Comparison of ENCODE assay signal across 8 cellular contexts in genomic region chr1:172449585-172450523, GRCh38. TPM values are rescaled to one million over a fixed set of nuclear protein-coding genes. Genes with fewer than 3 reads are reported as not detected.
A peak's percentile ranks its signal among the peaks of the same experiment; 100 is the strongest.
DNase-seq lines count a peak whose midpoint lies in the region; ATAC-seq and TF ChIP-seq lines count a peak whose summit lies in the region.

No MANE protein-coding gene starts in this region.

- H3K36me3 ChIP-seq in OCI-LY3 (replicated peaks; ENCODE audit: low read depth, low read length) (no peaks in the 10 kb centered on the region), heart right ventricle (no peaks in the 10 kb centered on the region)

- DNase-seq in Daoy (ENCODE audit: low read depth) (peak; percentile 68), heart right ventricle (peak; percentile 50 to 51), progenitor cell of endocrine pancreas (ENCODE audit: low spot score, unreplicated experiment) (peak; percentile 31)
- peak; percentile 49 for DNase-seq in activated naive CD8-positive, alpha-beta T cell treated with anti-CD3 and anti-CD28 coated beads, Interleukin-2, amount 10 ng/mL, durations not matched to agents 7 days and 5 days

- H3K9ac ChIP-seq in OCI-LY3 (ENCODE audit: low read length), result peak overlapping the region; percentile 45

- no peaks in the 10 kb centered on the region for H3K79me2 ChIP-seq in OCI-LY3 (ENCODE audit: low read length)

- H3K27ac ChIP-seq in OCI-LY3 (ENCODE audit: low read length), result no peak overlapping the region
- peak overlapping the region in 7 of 10 donors; percentile 4 to 47 (median 34) for H3K27ac ChIP-seq in heart right ventricle

- intact Hi-C loops in heart right ventricle (cut with DNase I), result loop anchor here in 9 of 10 donors (2.0 to 10.0 kb wide), 11 partner anchors 75 to 655 kb away; partner anchors contain the start of gene SUCO (in 6 of the 9)

- H3K4me3 ChIP-seq in OCI-LY3 (ENCODE audit: low read length) (peak overlapping the region; percentile 69), heart right ventricle (peak overlapping the region in 3 of 10 donors; percentile 18 to 27 (median 20))

- peaks cover 26% of the 10 kb centered on the region for H3K4me1 Mint-ChIP-seq in activated naive CD8-positive, alpha-beta T cell treated with anti-CD3 and anti-CD28 coated beads, Interleukin-2, amount 10 ng/mL, durations not matched to agents 7 days and 5 days
- peaks cover 34% of the 10 kb centered on the region for H3K4me1 Mint-ChIP-seq in progenitor cell of endocrine pancreas (ENCODE audit: low read depth)

- H3K4me1 ChIP-seq in OCI-LY3 (ENCODE audit: low read length) (peaks cover 27% of the 10 kb centered on the region), heart right ventricle (peaks cover 0 to 30% (median 9%) of the 10 kb centered on the region in 9 donors)

- peak overlapping the region; percentile 68 for H3K27ac Mint-ChIP-seq in activated naive CD8-positive, alpha-beta T cell treated with anti-CD3 and anti-CD28 coated beads, Interleukin-2, amount 10 ng/mL, durations not matched to agents 7 days and 5 days
- peak overlapping the region; percentile 46 for H3K27ac Mint-ChIP-seq in progenitor cell of endocrine pancreas

- H2AFZ ChIP-seq in OCI-LY3 (ENCODE audit: low read depth, low read length), result peak overlapping the region; percentile 97

- peak overlapping the region; percentile 25 for H3K4me3 Mint-ChIP-seq in activated naive CD8-positive, alpha-beta T cell treated with anti-CD3 and anti-CD28 coated beads, Interleukin-2, amount 10 ng/mL, durations not matched to agents 7 days and 5 days
- H3K4me3 Mint-ChIP-seq in progenitor cell of endocrine pancreas (ENCODE audit: low read depth), result no peak overlapping the region

- no peaks in the 10 kb centered on the region for H3K9me3 Mint-ChIP-seq in activated naive CD8-positive, alpha-beta T cell treated with anti-CD3 and anti-CD28 coated beads, Interleukin-2, amount 10 ng/mL, durations not matched to agents 7 days and 5 days
- H3K9me3 Mint-ChIP-seq in progenitor cell of endocrine pancreas (ENCODE audit: low read depth), result no peaks in the 10 kb centered on the region

- POLR2A ChIA-PET in activated naive CD8-positive, alpha-beta T cell treated with anti-CD3 and anti-CD28 coated beads, Interleukin-2, amount 10 ng/mL, durations not matched to agents 7 days and 5 days (lab: Charles Lee), result interaction anchor here (0.6 to 1.4 kb wide), 2 partner anchors 83 to 278 kb away, joined by 3 to 4 read pairs; partner anchors contain the start of gene SUCO

- H3K27me3 ChIP-seq in OCI-LY3 (ENCODE audit: low read depth, low read length), result no peaks in the 10 kb centered on the region
- no peaks in the 10 kb centered on the region for H3K27me3 ChIP-seq in heart right ventricle

- 38 to 47% methylated on average over 18 of the region's 18 CpGs for WGBS in heart right ventricle, 2 donors

- no peaks in the 10 kb centered on the region for H3K27me3 Mint-ChIP-seq in activated naive CD8-positive, alpha-beta T cell treated with anti-CD3 and anti-CD28 coated beads, Interleukin-2, amount 10 ng/mL, durations not matched to agents 7 days and 5 days
- H3K27me3 Mint-ChIP-seq in progenitor cell of endocrine pancreas, result peaks cover 13% of the 10 kb centered on the region

- H4K20me1 ChIP-seq in OCI-LY3 (ENCODE audit: insufficient read depth, low read length), result no peaks in the 10 kb centered on the region

- H3K36me3 Mint-ChIP-seq in activated naive CD8-positive, alpha-beta T cell treated with anti-CD3 and anti-CD28 coated beads, Interleukin-2, amount 10 ng/mL, durations not matched to agents 7 days and 5 days, result no peaks in the 10 kb centered on the region
- H3K36me3 Mint-ChIP-seq in progenitor cell of endocrine pancreas (ENCODE audit: insufficient read depth), result no peaks in the 10 kb centered on the region

- H3K4me2 ChIP-seq in OCI-LY3 (ENCODE audit: low read length), result peak overlapping the region; percentile 72

- ATAC-seq in GM19397 (IDR thresholded peaks at IDR 0.05; ENCODE audit: unreplicated experiment) (peak; percentile 80), HG03460 (IDR thresholded peaks at IDR 0.05; ENCODE audit: unreplicated experiment) (peak; percentile 85), heart right ventricle (peak; percentile 78 to 92 (median 88)), GM18870 (IDR thresholded peaks at IDR 0.05; ENCODE audit: unreplicated experiment) (no peak)
- peak; percentile 81 for ATAC-seq in activated naive CD8-positive, alpha-beta T cell treated with anti-CD3 and anti-CD28 coated beads, Interleukin-2, amount 10 ng/mL, durations not matched to agents 7 days and 5 days (ENCODE audit: low read depth)

- H3K9me3 ChIP-seq in OCI-LY3 (ENCODE audit: insufficient read depth, low read length) (no peaks in the 10 kb centered on the region), heart right ventricle (no peaks in the 10 kb centered on the region)

- TF ChIP-seq CTCF in OCI-LY3 (IDR thresholded peaks at IDR 0.05; ENCODE audit: low read depth, low read length) (peak; percentile 87), heart right ventricle (IDR thresholded peaks at IDR 0.05) (peak; percentile 79 to 93 (median 81)), progenitor cell of endocrine pancreas (IDR thresholded peaks at IDR 0.05; ENCODE audit: unreplicated experiment) (peak; percentile 83)

RNA-seq across cellular contexts. Expression of gene PIGC, which starts 6.0 kb away (rescaled TPM):
- total RNA-seq in Daoy (2014; rRNA removed; shearing (Covaris generic)), result 23.4 and 25.3 TPM in 2 replicates
- total RNA-seq in activated naive CD8-positive, alpha-beta T cell treated with anti-CD3 and anti-CD28 coated beads, Interleukin-2, amount 10 ng/mL, durations not matched to agents 7 days and 5 days, result 10 to 100 TPM; 32.1 to 32.8 TPM
- 10 to 100 TPM in 8 of 10 donors, 1 to 10 TPM in 2; 9.3 to 14.5 (median 13.0) TPM for total RNA-seq in heart right ventricle
- 10 to 100 TPM; 17.1 to 21.2 TPM for polyA plus RNA-seq in heart right ventricle
- 28.6 and 30.3 TPM in 2 replicates for total RNA-seq in progenitor cell of endocrine pancreas

RNA-seq across cellular contexts. Expression of gene C1orf105, which starts 29.4 kb away (rescaled TPM):
- not detected in 2 replicates for total RNA-seq in Daoy (2014; rRNA removed; shearing (Covaris generic))
- total RNA-seq in activated naive CD8-positive, alpha-beta T cell treated with anti-CD3 and anti-CD28 coated beads, Interleukin-2, amount 10 ng/mL, durations not matched to agents 7 days and 5 days, result not detected
- 10 to 100 TPM in 4 of 10 donors, 1 to 10 TPM in 6; 4.5 to 52.7 (median 8.6) TPM for total RNA-seq in heart right ventricle
- 10 to 100 TPM in 1 of 2 donors, 1 to 10 TPM in 1; 1.1 to 19.5 TPM for polyA plus RNA-seq in heart right ventricle
- total RNA-seq in progenitor cell of endocrine pancreas, result not detected in 2 replicates
